ENCODE assay signal across 2 cellular contexts in the genomic region with DNA sequence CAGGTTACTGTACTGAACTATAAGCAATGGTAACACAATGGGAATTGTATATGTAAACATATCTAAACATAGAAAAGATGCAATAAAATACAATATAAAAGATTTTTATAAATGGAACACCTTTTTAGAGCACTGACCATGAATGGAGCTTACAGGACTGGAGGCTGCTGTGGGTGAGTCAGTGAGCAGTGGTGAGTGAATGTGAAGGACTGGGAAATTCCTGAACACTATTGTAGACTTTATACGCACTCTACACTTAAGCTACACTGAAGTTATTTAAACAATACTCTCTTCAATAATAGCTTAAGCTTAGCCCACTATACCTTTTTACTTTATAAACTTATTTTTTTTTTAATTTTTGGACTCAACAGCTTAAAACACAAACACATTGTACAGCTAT.
TF ChIP-seq lines count a peak whose summit lies in the region.

No MANE protein-coding gene starts in this region.

TF ChIP-seq in SK-N-SH treated with all-trans-retinoic acid at 6 μM for 48 hours, 23 proteins besides CTCF, POLR2A, EP300 and RAD21 (continued from another document):
- TF ChIP-seq, protein P1, sequence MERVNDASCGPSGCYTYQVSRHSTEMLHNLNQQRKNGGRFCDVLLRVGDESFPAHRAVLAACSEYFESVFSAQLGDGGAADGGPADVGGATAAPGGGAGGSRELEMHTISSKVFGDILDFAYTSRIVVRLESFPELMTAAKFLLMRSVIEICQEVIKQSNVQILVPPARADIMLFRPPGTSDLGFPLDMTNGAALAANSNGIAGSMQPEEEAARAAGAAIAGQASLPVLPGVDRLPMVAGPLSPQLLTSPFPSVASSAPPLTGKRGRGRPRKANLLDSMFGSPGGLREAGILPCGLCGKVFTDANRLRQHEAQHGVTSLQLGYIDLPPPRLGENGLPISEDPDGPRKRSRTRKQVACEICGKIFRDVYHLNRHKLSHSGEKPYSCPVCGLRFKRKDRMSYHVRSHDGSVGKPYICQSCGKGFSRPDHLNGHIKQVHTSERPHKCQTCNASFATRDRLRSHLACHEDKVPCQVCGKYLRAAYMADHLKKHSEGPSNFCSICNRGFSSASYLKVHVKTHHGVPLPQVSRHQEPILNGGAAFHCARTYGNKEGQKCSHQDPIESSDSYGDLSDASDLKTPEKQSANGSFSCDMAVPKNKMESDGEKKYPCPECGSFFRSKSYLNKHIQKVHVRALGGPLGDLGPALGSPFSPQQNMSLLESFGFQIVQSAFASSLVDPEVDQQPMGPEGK (CRISPR knock-in tag; IDR thresholded peaks at IDR 0.05; ENCODE audit: borderline replicate concordance) = no peak
TF ChIP-seq in SK-N-SH treated with all-trans-retinoic acid at 6 μM for 48 hours: peak in this region for 0.

TF ChIP-seq in SK-N-SH, 30 proteins besides CTCF, POLR2A, EP300 and RAD21 (continued from another document):
- TF ChIP-seq, protein P2, sequence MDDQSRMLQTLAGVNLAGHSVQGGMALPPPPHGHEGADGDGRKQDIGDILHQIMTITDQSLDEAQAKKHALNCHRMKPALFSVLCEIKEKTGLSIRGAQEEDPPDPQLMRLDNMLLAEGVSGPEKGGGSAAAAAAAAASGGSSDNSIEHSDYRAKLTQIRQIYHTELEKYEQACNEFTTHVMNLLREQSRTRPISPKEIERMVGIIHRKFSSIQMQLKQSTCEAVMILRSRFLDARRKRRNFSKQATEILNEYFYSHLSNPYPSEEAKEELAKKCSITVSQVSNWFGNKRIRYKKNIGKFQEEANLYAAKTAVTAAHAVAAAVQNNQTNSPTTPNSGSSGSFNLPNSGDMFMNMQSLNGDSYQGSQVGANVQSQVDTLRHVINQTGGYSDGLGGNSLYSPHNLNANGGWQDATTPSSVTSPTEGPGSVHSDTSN (IDR thresholded peaks at IDR 0.05) = no peak
